29 cellular contexts compared by ENCODE assay signal in the genomic region with DNA sequence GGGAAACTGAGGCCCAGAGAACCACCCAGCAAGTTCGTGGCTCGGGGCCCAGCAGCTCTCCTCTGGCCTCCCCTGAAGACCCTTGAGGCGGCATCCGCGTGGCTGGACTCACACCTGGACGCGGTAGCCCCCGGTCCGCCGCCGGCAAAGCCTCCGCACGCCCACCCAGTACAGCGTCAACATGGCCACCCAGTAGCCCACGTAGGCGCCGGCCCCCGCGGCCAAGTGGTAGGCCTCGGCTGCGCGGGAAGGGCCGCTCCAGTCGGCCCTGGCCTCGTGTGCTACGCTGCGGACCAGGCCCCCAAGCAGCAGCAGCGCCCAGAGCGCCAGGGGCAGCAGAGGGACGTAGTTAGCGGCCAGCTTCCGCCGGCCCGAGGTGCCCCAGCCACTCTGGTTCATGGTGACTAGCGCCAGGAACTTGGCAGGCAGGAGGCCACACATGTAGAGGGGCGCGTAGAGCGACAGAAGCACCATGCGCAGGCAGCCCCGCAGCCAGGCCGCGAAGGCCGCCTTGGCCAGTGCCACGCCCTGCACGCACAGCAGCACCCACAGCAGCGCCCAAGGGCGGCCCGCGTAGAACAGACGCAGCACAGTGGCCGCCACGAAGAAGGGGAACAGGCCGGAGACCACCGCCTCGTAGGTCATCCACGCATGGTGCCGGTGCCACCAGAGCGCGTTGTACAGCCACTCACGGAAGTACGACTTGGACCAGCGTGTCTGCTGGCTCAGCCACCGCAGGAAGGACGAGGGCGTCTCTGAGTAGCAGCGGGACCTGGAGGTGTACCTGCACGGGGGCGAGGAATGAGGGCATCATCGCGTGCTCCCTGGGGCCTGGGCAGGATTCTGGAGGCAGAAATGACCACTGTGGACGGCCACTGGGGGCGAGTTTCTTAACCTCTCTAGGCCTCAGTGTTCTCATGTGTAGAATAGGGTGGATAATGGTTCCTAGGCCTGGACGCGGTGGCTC. TPM values are rescaled to one million over a fixed set of nuclear protein-coding genes. Genes with fewer than 3 reads are reported as not detected.
"Had no signal": no experiment of that assay in that cellular context is flagged by ENCODE, and none has a peak within 500 bp of the region (broad histone marks: within the 10 kb centered on the region; RNA-seq: fewer than 3 reads in every experiment).

No MANE protein-coding gene starts in this region.

- H3K4me1 ChIP-seq: colonic mucosa, gastroesophageal sphincter, left ventricle myocardium inferior, right lobe of liver had no signal

- H3K9me3 Mint-ChIP-seq: natural killer cell treated with Interleukin-12 subunit alpha and Interleukin-12 subunit beta and Interleukin-15 and Interleukin-18, amount 100 ng/mL, for 72 hours; type B pancreatic cell had no signal

- H3K4me3 ChIP-seq: cardiac muscle cell, colonic mucosa, dorsolateral prefrontal cortex, gastroesophageal sphincter, hepatocyte, left ventricle myocardium inferior, mucosa of descending colon, right lobe of liver, thoracic aorta had no signal

- H3K79me2 ChIP-seq: hepatocyte had no signal

- H3K36me3 Mint-ChIP-seq: brain; natural killer cell treated with Interleukin-12 subunit alpha and Interleukin-12 subunit beta and Interleukin-15 and Interleukin-18, amount 100 ng/mL, for 72 hours; type B pancreatic cell had no signal

- H3K4me3 Mint-ChIP-seq: activated naive CD8-positive, alpha-beta T cell; brain; natural killer cell treated with Interleukin-12 subunit alpha and Interleukin-12 subunit beta and Interleukin-15 and Interleukin-18, amount 100 ng/mL, for 72 hours; type B pancreatic cell had no signal

- H3K9me3 ChIP-seq: colonic mucosa, gastroesophageal sphincter, left ventricle myocardium inferior, mucosa of descending colon, right lobe of liver, thoracic aorta had no signal

- ATAC-seq: gastroesophageal sphincter; natural killer cell treated with Interleukin-12 subunit alpha and Interleukin-12 subunit beta and Interleukin-15 and Interleukin-18, amount 100 ng/mL, for 72 hours; stimulated activated naive CD8-positive, alpha-beta T cell treated with anti-CD3 and anti-CD28 coated beads, Interleukin-15, Interleukin-2, amounts not matched to agents 100 U/mL and 50 U/mL, for 24 hours had no signal

- H3K27ac ChIP-seq: cardiac muscle cell, colonic mucosa, dorsolateral prefrontal cortex, gastroesophageal sphincter, hepatocyte, left ventricle myocardium inferior, right lobe of liver, thoracic aorta had no signal

- H3K4me2 ChIP-seq: hepatocyte had no signal

- H3K36me3 ChIP-seq: cardiac muscle cell, colonic mucosa, gastroesophageal sphincter, left ventricle myocardium inferior, right lobe of liver, thoracic aorta had no signal

- H3K27ac Mint-ChIP-seq: activated naive CD8-positive, alpha-beta T cell; brain; natural killer cell treated with Interleukin-12 subunit alpha and Interleukin-12 subunit beta and Interleukin-15 and Interleukin-18, amount 100 ng/mL, for 72 hours; type B pancreatic cell had no signal

- H3K27me3 ChIP-seq: colonic mucosa, right lobe of liver had no signal

- DNase-seq: activated CD4-positive, alpha-beta T cell treated with anti-CD3 and anti-CD28 coated beads for 4 hours; activated CD4-positive, alpha-beta T cell treated with anti-CD3 and anti-CD28 coated beads, Interleukin-2, amount 50 U/mL, for 4 hours; activated CD4-positive, CD25-positive, alpha-beta regulatory T cell; activated effector memory CD4-positive, alpha-beta T cell treated with Interleukin-2 at 50 U/mL for 16 hours; activated naive CD4-positive, alpha-beta T cell treated with Interleukin-2 at 50 U/mL for 16 hours; activated T-cell treated with anti-CD3 and anti-CD28 coated beads for 4 hours; anterior cingulate cortex; cerebellar nuclear complex; colonic mucosa; dorsolateral prefrontal cortex; effector memory CD4-positive, alpha-beta T cell; left ventricle myocardium inferior; mucosa of descending colon; stimulated activated CD4-positive, alpha-beta T cell treated with anti-CD3 and anti-CD28 coated beads, Interleukin-4, amount 100 ng/mL, for 1 hour; stimulated activated naive CD8-positive, alpha-beta T cell treated with anti-CD3 and anti-CD28 coated beads, Interleukin-15, Interleukin-2, amounts not matched to agents 100 U/mL and 50 U/mL, for 24 hours had no signal

- H2AFZ ChIP-seq: hepatocyte had no signal

RNA-seq across cellular contexts. Expression of a gene that starts 10.2 kb away (rescaled TPM):
- total RNA-seq: natural killer cell treated with Interleukin-12 subunit alpha and Interleukin-12 subunit beta and Interleukin-15 and Interleukin-18, amount 100 ng/mL, for 72 hours; osteocyte; right lobe of liver; T-helper 1 cell treated with Interleukin-12 subunit alpha and Interleukin-12 subunit beta and Interleukin-4 antibody, amounts not matched to agents 30 ng/mL and 1 ng/mL, for 36 hours had no signal

RNA-seq across cellular contexts. Expression of a gene that starts 38.1 kb away (rescaled TPM):
- total RNA-seq: cardiac muscle cell; epithelial cell of proximal tubule; lung microvascular endothelial cell; osteocyte; T-helper 1 cell treated with Interleukin-12 subunit alpha and Interleukin-12 subunit beta and Interleukin-4 antibody, amounts not matched to agents 30 ng/mL and 1 ng/mL, for 36 hours had no signal
- polyA plus RNA-seq: cardiac muscle cell had no signal

RNA-seq across cellular contexts. Expression of a gene that starts 47.4 kb away (rescaled TPM):
- total RNA-seq: cardiac muscle cell; epithelial cell of proximal tubule; hepatocyte; lung microvascular endothelial cell; myocyte; osteocyte; T-helper 1 cell treated with Interleukin-12 subunit alpha and Interleukin-12 subunit beta and Interleukin-4 antibody, amounts not matched to agents 30 ng/mL and 1 ng/mL, for 36 hours had no signal
- polyA plus RNA-seq: cardiac muscle cell, hepatocyte had no signal
